ENCODE assay signal across 1 cellular context in the genomic region with DNA sequence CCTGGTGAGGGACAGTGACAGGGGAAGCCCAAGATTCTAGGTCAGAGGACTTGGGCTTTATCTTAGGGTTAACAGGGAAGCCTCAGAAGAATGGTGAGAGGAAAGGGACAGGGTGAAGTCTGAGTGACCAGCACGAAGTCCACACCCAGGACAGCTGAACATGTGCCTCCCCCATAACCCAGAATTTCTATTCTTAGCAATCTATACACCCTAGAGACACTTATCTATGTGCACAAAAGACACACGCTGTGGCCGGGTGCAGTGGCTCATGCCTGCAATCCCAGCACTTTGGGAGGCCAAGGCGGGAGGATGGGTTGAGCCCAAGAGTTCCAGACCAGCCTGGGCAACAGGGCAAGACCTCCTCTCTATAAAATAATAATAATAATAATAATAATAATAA.
TF ChIP-seq lines count a peak whose summit lies in the region.

No MANE protein-coding gene starts in this region.

TF ChIP-seq in K562, 482 proteins besides CTCF, POLR2A, EP300 and RAD21 (continued from another document):
- TF ChIP-seq, protein P1, sequence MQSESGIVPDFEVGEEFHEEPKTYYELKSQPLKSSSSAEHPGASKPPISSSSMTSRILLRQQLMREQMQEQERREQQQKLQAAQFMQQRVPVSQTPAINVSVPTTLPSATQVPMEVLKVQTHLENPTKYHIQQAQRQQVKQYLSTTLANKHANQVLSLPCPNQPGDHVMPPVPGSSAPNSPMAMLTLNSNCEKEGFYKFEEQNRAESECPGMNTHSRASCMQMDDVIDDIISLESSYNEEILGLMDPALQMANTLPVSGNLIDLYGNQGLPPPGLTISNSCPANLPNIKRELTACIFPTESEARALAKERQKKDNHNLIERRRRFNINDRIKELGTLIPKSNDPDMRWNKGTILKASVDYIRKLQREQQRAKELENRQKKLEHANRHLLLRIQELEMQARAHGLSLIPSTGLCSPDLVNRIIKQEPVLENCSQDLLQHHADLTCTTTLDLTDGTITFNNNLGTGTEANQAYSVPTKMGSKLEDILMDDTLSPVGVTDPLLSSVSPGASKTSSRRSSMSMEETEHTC (IDR thresholded peaks at IDR 0.05), result no peak
- TF ChIP-seq, protein P2, sequence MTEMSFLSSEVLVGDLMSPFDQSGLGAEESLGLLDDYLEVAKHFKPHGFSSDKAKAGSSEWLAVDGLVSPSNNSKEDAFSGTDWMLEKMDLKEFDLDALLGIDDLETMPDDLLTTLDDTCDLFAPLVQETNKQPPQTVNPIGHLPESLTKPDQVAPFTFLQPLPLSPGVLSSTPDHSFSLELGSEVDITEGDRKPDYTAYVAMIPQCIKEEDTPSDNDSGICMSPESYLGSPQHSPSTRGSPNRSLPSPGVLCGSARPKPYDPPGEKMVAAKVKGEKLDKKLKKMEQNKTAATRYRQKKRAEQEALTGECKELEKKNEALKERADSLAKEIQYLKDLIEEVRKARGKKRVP (CRISPR knock-in tag; IDR thresholded peaks at IDR 0.05), result no peak
- TF ChIP-seq, protein P3, sequence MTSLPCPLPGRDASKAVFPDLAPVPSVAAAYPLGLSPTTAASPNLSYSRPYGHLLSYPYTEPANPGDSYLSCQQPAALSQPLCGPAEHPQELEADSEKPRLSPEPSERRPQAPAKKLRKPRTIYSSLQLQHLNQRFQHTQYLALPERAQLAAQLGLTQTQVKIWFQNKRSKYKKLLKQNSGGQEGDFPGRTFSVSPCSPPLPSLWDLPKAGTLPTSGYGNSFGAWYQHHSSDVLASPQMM (CRISPR knock-in tag; IDR thresholded peaks at IDR 0.05), result no peak
